In the genomic region with DNA sequence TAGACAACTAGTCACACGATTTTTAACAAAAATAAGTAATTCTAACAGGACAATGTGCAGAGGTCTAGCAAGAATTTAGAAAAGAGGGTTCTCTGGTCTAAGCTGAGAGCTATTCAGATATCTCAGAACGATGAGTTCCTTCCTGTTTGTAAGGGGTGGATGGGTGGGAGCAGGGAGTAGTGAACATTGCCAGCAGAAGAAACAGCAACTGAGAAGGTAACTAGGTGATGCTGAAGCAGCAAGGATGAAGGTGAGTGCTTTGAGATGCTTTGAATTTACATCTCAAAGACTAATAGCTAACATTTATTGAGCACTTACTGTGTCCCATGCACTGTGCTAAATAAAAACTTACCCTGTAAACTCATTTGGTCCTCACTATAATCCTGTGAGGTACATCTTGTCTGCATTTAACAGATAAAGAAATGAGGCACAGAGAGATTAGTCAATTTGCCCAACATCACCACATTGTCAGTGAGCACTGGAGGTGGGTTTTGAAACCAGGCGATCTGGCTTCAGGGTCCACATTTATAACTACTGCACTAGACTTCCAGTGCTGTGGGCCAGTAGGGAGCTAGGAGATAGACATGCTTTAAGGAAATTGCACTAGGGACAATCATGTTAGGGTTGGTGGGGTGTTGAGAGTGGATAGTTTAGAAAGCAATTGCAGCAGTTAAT, we compare ENCODE assay signal across 9 cellular contexts. TPM values are rescaled to one million over a fixed set of nuclear protein-coding genes. Genes with fewer than 3 reads are reported as not detected.
DNase-seq lines count a peak whose midpoint lies in the region; ATAC-seq and TF ChIP-seq lines count a peak whose summit lies in the region.
"Had no signal": no experiment of that assay in that cellular context is flagged by ENCODE, and none has a peak within 500 bp of the region (broad histone marks: within the 10 kb centered on the region; RNA-seq: fewer than 3 reads in every experiment).

No MANE protein-coding gene starts in this region.

- no peak for DNase-seq in Calu3
- no peak for DNase-seq in activated CD8-positive, alpha-beta T cell treated with anti-CD3 and anti-CD28 coated beads for 36 hours
- no peak for DNase-seq in A673 (ENCODE audit: low spot score)
- DNase-seq in germinal center (ENCODE audit: low spot score): no peak
- DNase-seq in HT-29 (ENCODE audit: low spot score): no peak
- no peak for DNase-seq in GF-D8 (lab: John Stamatoyannopoulos, UW)

- peaks cover 50% of the 10 kb centered on the region for H3K4me1 Mint-ChIP-seq in Calu3 (ENCODE audit: low read depth, unreplicated experiment)
- peaks cover 17% of the 10 kb centered on the region for H3K4me1 Mint-ChIP-seq in activated CD8-positive, alpha-beta T cell treated with anti-CD3 and anti-CD28 coated beads for 36 hours (ENCODE audit: low read depth)

- CTCF ChIA-PET in Calu3 (lab: Charles Lee): interaction anchor here (0.7 to 5.3 kb wide), 39 partner anchors 13 to 265 kb away, joined by 3 to 143 read pairs (median 6); a partner anchor contains a TSS
- CTCF ChIA-PET in activated CD8-positive, alpha-beta T cell treated with anti-CD3 and anti-CD28 coated beads for 36 hours (lab: Charles Lee): interaction anchor here (0.6 to 14.8 kb wide), 67 partner anchors 9 to 272 kb away, joined by 3 to 364 read pairs (median 7); a partner anchor contains a TSS
- CTCF ChIA-PET in A673 (lab: Charles Lee): interaction anchor here (0.5 to 2.5 kb wide), 19 partner anchors 10 to 264 kb away, joined by 3 to 61 read pairs (median 5); a partner anchor contains a TSS

- H3K4me1 ChIP-seq in mesodermal cell (ENCODE audit: control insufficient read depth, insufficient read depth, low read length, poor library complexity, severe bottlenecking) (peaks cover 3% of the 10 kb centered on the region), A673 (ENCODE audit: insufficient read depth, low read length, poor library complexity, severe bottlenecking) (no peaks in the 10 kb centered on the region)

- no TSS peak for BruUV-seq in Calu3 (replicated peaks; lab: Mats Ljungman, UMichigan)
- no TSS peak for BruUV-seq in A673 (replicated peaks; lab: Mats Ljungman, UMichigan)

- H3K9me3 ChIP-seq in mesodermal cell (ENCODE audit: control insufficient read depth, low read length) (no peaks in the 10 kb centered on the region), A673 (ENCODE audit: low read depth, low read length, poor library complexity, severe bottlenecking) (no peaks in the 10 kb centered on the region)
- H3K9me3 ChIP-seq: adrenal gland had no signal

- peak overlapping the region; percentile 9 for H3K27ac Mint-ChIP-seq in Calu3 (ENCODE audit: unreplicated experiment)
- peak overlapping the region; percentile 68 for H3K27ac Mint-ChIP-seq in activated CD8-positive, alpha-beta T cell treated with anti-CD3 and anti-CD28 coated beads for 36 hours

- H3K27me3 ChIP-seq in A673 (replicated peaks; ENCODE audit: insufficient read depth, low read depth, low read length, poor library complexity): no peaks in the 10 kb centered on the region
- H3K27me3 ChIP-seq: adrenal gland had no signal

- H3K27ac ChIP-seq in mesodermal cell (ENCODE audit: low read depth, low read length, severe bottlenecking) (peak overlapping the region; percentile 29), A673 (ENCODE audit: low read depth, low read length, poor library complexity, severe bottlenecking) (no peak overlapping the region)

- intact Hi-C loops in Calu3 (cut with micrococcal nuclease; ENCODE audit: unreplicated experiment) (loop anchor here (1.0 kb wide), 2 partner anchors 51 to 99 kb away; no protein-coding TSS in a partner anchor), A673 (cut with micrococcal nuclease; ENCODE audit: unreplicated experiment) (loop anchor here (1.0 kb wide), 1 partner anchor 51 kb away; no protein-coding TSS in a partner anchor)
- intact Hi-C loops in activated CD8-positive, alpha-beta T cell treated with anti-CD3 and anti-CD28 coated beads for 36 hours (cut with micrococcal nuclease): loop anchor here (2.0 kb wide), 2 partner anchors 53 to 99 kb away; no protein-coding TSS in a partner anchor

- H3K36me3 Mint-ChIP-seq in Calu3 (ENCODE audit: insufficient read depth, unreplicated experiment): peaks cover 41% of the 10 kb centered on the region
- H3K36me3 Mint-ChIP-seq in activated CD8-positive, alpha-beta T cell treated with anti-CD3 and anti-CD28 coated beads for 36 hours (ENCODE audit: low read depth): peaks cover 29% of the 10 kb centered on the region

- peak; percentile 19 for ATAC-seq in GM21825 (IDR thresholded peaks at IDR 0.05; ENCODE audit: unreplicated experiment)
- peak; percentile 9 for ATAC-seq in activated CD8-positive, alpha-beta T cell treated with anti-CD3 and anti-CD28 coated beads for 36 hours

- no peak for TF ChIP-seq CTCF in Calu3 (IDR thresholded peaks at IDR 0.05; ENCODE audit: unreplicated experiment)
- TF ChIP-seq CTCF in activated CD8-positive, alpha-beta T cell treated with anti-CD3 and anti-CD28 coated beads for 36 hours (IDR thresholded peaks at IDR 0.05): no peak
- no peak for TF ChIP-seq CTCF in A673 (conservative IDR thresholded peaks at IDR 0.05; ENCODE audit: low read depth, low read length)

- no peaks in the 10 kb centered on the region for H3K9me3 Mint-ChIP-seq in Calu3 (ENCODE audit: low read depth, unreplicated experiment)
- H3K9me3 Mint-ChIP-seq in activated CD8-positive, alpha-beta T cell treated with anti-CD3 and anti-CD28 coated beads for 36 hours: no peaks in the 10 kb centered on the region

- WGBS in mesodermal cell (ENCODE audit: insufficient coverage in 2 of 2), 2 experiments: 81 to 86% methylated on average over 2 of the region's 3 CpGs

- H3K4me3 ChIP-seq in mesodermal cell (ENCODE audit: extremely low read depth, insufficient read depth, low read length, poor library complexity, severe bottlenecking) (no peak overlapping the region), A673 (ENCODE audit: low read depth, low read length, poor library complexity, severe bottlenecking) (no peak overlapping the region)
- H3K4me3 ChIP-seq: adrenal gland had no signal

- POLR2A ChIA-PET in activated CD8-positive, alpha-beta T cell treated with anti-CD3 and anti-CD28 coated beads for 36 hours (lab: Charles Lee): interaction anchor here (0.7 to 25.7 kb wide), 12 partner anchors 18 to 149 kb away, joined by 3 to 852 read pairs (median 4); a partner anchor contains a TSS
- POLR2A ChIA-PET in A673 (lab: Charles Lee; ENCODE audit: low non-redundant PET): interaction anchor here (0.7 to 2.2 kb wide), 3 partner anchors 12 to 50 kb away, joined by 3 to 22 read pairs (median 3); no protein-coding TSS in a partner anchor

- peaks cover 28% of the 10 kb centered on the region for H3K27me3 Mint-ChIP-seq in Calu3 (ENCODE audit: unreplicated experiment)
- no peaks in the 10 kb centered on the region for H3K27me3 Mint-ChIP-seq in activated CD8-positive, alpha-beta T cell treated with anti-CD3 and anti-CD28 coated beads for 36 hours

- H3K4me3 Mint-ChIP-seq in Calu3 (ENCODE audit: low read depth, unreplicated experiment): no peak overlapping the region
- H3K4me3 Mint-ChIP-seq in activated CD8-positive, alpha-beta T cell treated with anti-CD3 and anti-CD28 coated beads for 36 hours: no peak overlapping the region

- H3K36me3 ChIP-seq in mesodermal cell (ENCODE audit: control insufficient read depth, insufficient read depth, low read length) (peaks cover 33% of the 10 kb centered on the region), A673 (ENCODE audit: insufficient read depth, low read length, poor library complexity, severe bottlenecking) (peaks cover 27% of the 10 kb centered on the region)

RNA-seq across cellular contexts. Expression of a gene that starts 15.7 kb away (rescaled TPM):
- total RNA-seq in Calu3 (2022) (351 and 356 TPM in 2 replicates), A673 (2021) (276 and 335 TPM in 2 replicates)
- 100 to 1,000 TPM; 219 to 235 TPM for total RNA-seq in activated CD8-positive, alpha-beta T cell treated with anti-CD3 and anti-CD28 coated beads for 36 hours
- polyA plus RNA-seq in mesodermal cell (2013, experiment 1 of 2): 136 TPM
- polyA plus RNA-seq in mesodermal cell (2013, experiment 2 of 2): 136 TPM
- 144 and 147 TPM in 2 replicates for total RNA-seq in HT-29 (2014; rRNA removed; shearing (Covaris generic))

RNA-seq across cellular contexts. Expression of a gene that starts 25.3 kb away (rescaled TPM):
- total RNA-seq in Calu3 (2022) (1.7 and 4.1 TPM in 2 replicates), A673 (2021) (0.46 and 0.58 TPM in 2 replicates)
- 1 to 10 TPM; 6.4 to 8.1 TPM for total RNA-seq in activated CD8-positive, alpha-beta T cell treated with anti-CD3 and anti-CD28 coated beads for 36 hours
- 0.63 TPM for polyA plus RNA-seq in mesodermal cell (2013, experiment 1 of 2)
- polyA plus RNA-seq in mesodermal cell (2013, experiment 2 of 2): 0.71 TPM
- 0.03 and 0.23 TPM in 2 replicates for total RNA-seq in HT-29 (2014; rRNA removed; shearing (Covaris generic))

RNA-seq across cellular contexts. Expression of a gene that starts 31.2 kb away (rescaled TPM):
- total RNA-seq in Calu3 (2022) (98.0 and 104 TPM in 2 replicates), A673 (2021) (1.4 and 1.9 TPM in 2 replicates)
- 10 to 100 TPM; 16.2 TPM for total RNA-seq in activated CD8-positive, alpha-beta T cell treated with anti-CD3 and anti-CD28 coated beads for 36 hours
- 3.6 TPM for polyA plus RNA-seq in mesodermal cell (2013, experiment 1 of 2)
- 3.3 TPM for polyA plus RNA-seq in mesodermal cell (2013, experiment 2 of 2)
- 8.5 and 9.0 TPM in 2 replicates for total RNA-seq in HT-29 (2014; rRNA removed; shearing (Covaris generic))

RNA-seq across cellular contexts. Expression of a gene that starts 43.3 kb away (rescaled TPM):
- total RNA-seq in Calu3 (2022) (32.4 and 35.9 TPM in 2 replicates), A673 (2021) (0.34 and 0.46 TPM in 2 replicates)
- total RNA-seq in activated CD8-positive, alpha-beta T cell treated with anti-CD3 and anti-CD28 coated beads for 36 hours: 1 to 10 TPM; 3.5 to 3.6 TPM
- polyA plus RNA-seq in mesodermal cell (2013, experiment 1 of 2): not detected
- polyA plus RNA-seq in mesodermal cell (2013, experiment 2 of 2): not detected
- total RNA-seq in HT-29 (2014; rRNA removed; shearing (Covaris generic)): 2.1 and 3.3 TPM in 2 replicates
